ENCODE assay signal across 28 cellular contexts in genomic region chr11:68819362-68819761, GRCh38.
"Had no signal": no experiment of that assay in that cellular context is flagged by ENCODE, and none has a peak within 500 bp of the region (broad histone marks: within the 10 kb centered on the region; RNA-seq: fewer than 3 reads in every experiment).

No MANE protein-coding gene starts in this region.

- ATAC-seq: activated T-helper 17 cell treated with anti-CD3 and anti-CD28 coated beads, Interleukin-2, amount 50 U/mL, for 72 hours; body of pancreas had no signal

- H3K27me3 ChIP-seq: adrenal gland, body of pancreas, MG63, Peyer's patch had no signal

- H3K4me3 Mint-ChIP-seq: activated naive CD8-positive, alpha-beta T cell treated with anti-CD3 and anti-CD28 coated beads, Interleukin-2, amount 10 ng/mL, durations not matched to agents 7 days and 5 days; activated T-helper 17 cell treated with anti-CD3 and anti-CD28 coated beads, Interleukin-2, amount 50 U/mL, for 72 hours; central memory CD8-positive, alpha-beta T cell had no signal

- H3K27ac Mint-ChIP-seq: activated naive CD8-positive, alpha-beta T cell treated with anti-CD3 and anti-CD28 coated beads, Interleukin-2, amount 10 ng/mL, durations not matched to agents 7 days and 5 days; activated T-helper 17 cell treated with anti-CD3 and anti-CD28 coated beads, Interleukin-2, amount 50 U/mL, for 72 hours had no signal

- H3K4me3 ChIP-seq: adrenal gland, body of pancreas, MG63, Peyer's patch had no signal

- H3K9me3 Mint-ChIP-seq: activated naive CD8-positive, alpha-beta T cell treated with anti-CD3 and anti-CD28 coated beads, Interleukin-2, amount 10 ng/mL, durations not matched to agents 7 days and 5 days; activated T-helper 17 cell treated with anti-CD3 and anti-CD28 coated beads, Interleukin-2, amount 50 U/mL, for 72 hours; central memory CD8-positive, alpha-beta T cell had no signal

- H3K27me3 Mint-ChIP-seq: activated naive CD8-positive, alpha-beta T cell treated with anti-CD3 and anti-CD28 coated beads, Interleukin-2, amount 10 ng/mL, durations not matched to agents 7 days and 5 days; activated T-helper 17 cell treated with anti-CD3 and anti-CD28 coated beads, Interleukin-2, amount 50 U/mL, for 72 hours; central memory CD8-positive, alpha-beta T cell had no signal

- DNase-seq: activated CD4-positive, alpha-beta T cell treated with anti-CD3 and anti-CD28 coated beads for 48 hours; activated CD4-positive, alpha-beta T cell treated with anti-CD3 and anti-CD28 coated beads, Interleukin-2, amount 50 U/mL, for 4 hours; activated CD4-positive, CD25-positive, alpha-beta regulatory T cell treated with anti-CD3 and anti-CD28 coated beads, Interleukin-2, amount 50 U/mL, for 72 hours; activated CD8-positive, alpha-beta memory T cell treated with anti-CD3 and anti-CD28 coated beads for 24 hours; activated gamma-delta T cell treated with Interleukin-2 at 50 U/mL for 16 hours; activated naive CD4-positive, alpha-beta T cell treated with anti-CD3 and anti-CD28 coated beads, Interleukin-2, amount 50 U/mL, for 16 hours; activated naive CD8-positive, alpha-beta T cell treated with anti-CD3 and anti-CD28 coated beads, Interleukin-2, amount 10 ng/mL, durations not matched to agents 7 days and 5 days; activated T-cell treated with anti-CD3 and anti-CD28 coated beads, Interleukin-2, amount 50 U/mL, for 48 hours; adrenal gland; anterior cingulate cortex; body of pancreas; MG63; MV-4-11; NCI-H1092 treated with DMSO at 0.1 percent for 48 hours; NCI-H1417 treated with DMSO at 0.1 percent for 48 hours; NCI-H1694; NCI-H2029; NCI-H2107; NCI-H2171 treated with DMSO at 0.1 percent for 48 hours; NCI-H510A treated with DMSO at 0.1 percent for 48 hours; NCI-H69; NK-92 treated with Interleukin-12 subunit alpha and Interleukin-12 subunit beta, amount 100 ng/mL, for 24 hours; OCI-M1; Peyer's patch; SHP77 treated with DMSO at 0.1 percent for 48 hours; T-helper 1 cell had no signal

- H3K27ac ChIP-seq: adrenal gland, body of pancreas, Peyer's patch had no signal

- H3K9me3 ChIP-seq: adrenal gland, body of pancreas, MG63, Peyer's patch had no signal

- H3K4me1 ChIP-seq: Peyer's patch had no signal
